8 cellular contexts compared by ENCODE assay signal in genomic region chr18:35343936-35344735, GRCh38. TPM values are rescaled to one million over a fixed set of nuclear protein-coding genes. Genes with fewer than 3 reads are reported as not detected.
A peak's percentile ranks its signal among the peaks of the same experiment; 100 is the strongest.
DNase-seq lines count a peak whose midpoint lies in the region; ATAC-seq and TF ChIP-seq lines count a peak whose summit lies in the region.

ZNF24 (minus strand) TSS chr18:35344420; CDS start chr18:35340650, 3,770 bp downstream.

- H3K36me3 ChIP-seq in ascending aorta (peaks cover 12 to 17% of the 10 kb centered on the region in 2 donors), vagina (peaks cover 0 to 13% of the 10 kb centered on the region in 2 donors)

- H3K4me3 ChIP-seq in ascending aorta = peak within 1 kb of the TSS; percentile 70 to 96
- H3K4me3 ChIP-seq in right cardiac atrium (ENCODE audit: low read length) = peak within 1 kb of the TSS; percentile 92
- H3K4me3 ChIP-seq in vagina = peak within 1 kb of the TSS; percentile 97 to 100

- no peak for TF ChIP-seq CTCF in ascending aorta (IDR thresholded peaks at IDR 0.05)
- no peak for TF ChIP-seq CTCF in vagina (IDR thresholded peaks at IDR 0.05)

- peak within 1 kb of the TSS; percentile 99 for H3K4me3 Mint-ChIP-seq in T-helper 2 cell treated with Interferon-gamma antibody and Interleukin-4, amounts not matched to agents 5 μg/mL and 100 μg/mL, for 36 hours

- TF ChIP-seq POLR2A in vagina (IDR thresholded peaks at IDR 0.05) = peak in 1 of 2 donors; percentile 67

- H3K9me3 ChIP-seq in ascending aorta (no peaks in the 10 kb centered on the region), right cardiac atrium (ENCODE audit: control insufficient read depth, low read length) (no peaks in the 10 kb centered on the region), vagina (no peaks in the 10 kb centered on the region)

- H3K4me1 Mint-ChIP-seq in T-helper 2 cell treated with Interferon-gamma antibody and Interleukin-4, amounts not matched to agents 5 μg/mL and 100 μg/mL, for 36 hours (ENCODE audit: low read depth) = peaks cover 25% of the 10 kb centered on the region

- DNase-seq in NCI-H1930 (lab: John Stamatoyannopoulos, UW) (peak; percentile 95 to 97), ascending aorta (ENCODE audit: low spot score in 2 of 2) (peak; percentile 84 to 98), right cardiac atrium (peak; percentile 97 to 99 (median 99)), putamen (ENCODE audit: low spot score) (peak; percentile 97), vagina (ENCODE audit: extremely low spot score in 2 of 2) (peak in 1 of 2 donors; percentile 95)
- peak; percentile 92 for DNase-seq in T-helper 2 cell treated with Interferon-gamma antibody and Interleukin-4, amounts not matched to agents 5 μg/mL and 100 μg/mL, for 36 hours (ENCODE audit: low spot score)

- intact Hi-C loops in ascending aorta (cut with DNase I) (loop anchor here (1.0 to 5.0 kb wide), 6 partner anchors 33 to 723 kb away; partner anchors contain the start of genes MAPRE2, RPRD1A, ZNF396 and ZSCAN30), right cardiac atrium (cut with DNase I) (loop anchor here in 2 of 4 donors (5.0 to 10.0 kb wide), 3 partner anchors 102 to 339 kb away; partner anchors contain the start of gene ZNF397 (in 1 of the 2)), vagina (cut with DNase I) (loop anchor here (5.0 kb wide), 1 partner anchor 102 kb away; the partner anchor contains the start of gene ZNF397)

- peak within 1 kb of the TSS; percentile 96 for H3K27ac Mint-ChIP-seq in T-helper 2 cell treated with Interferon-gamma antibody and Interleukin-4, amounts not matched to agents 5 μg/mL and 100 μg/mL, for 36 hours

- peak within 1 kb of the TSS; percentile 93 to 100 for H3K27ac ChIP-seq in ascending aorta
- peak within 1 kb of the TSS; percentile 100 for H3K27ac ChIP-seq in right cardiac atrium (ENCODE audit: low read length)
- H3K27ac ChIP-seq in vagina = peak within 1 kb of the TSS; percentile 100

- no peaks in the 10 kb centered on the region for H3K27me3 ChIP-seq in ascending aorta
- no peaks in the 10 kb centered on the region for H3K27me3 ChIP-seq in right cardiac atrium (ENCODE audit: control insufficient read depth, insufficient read depth)
- no peaks in the 10 kb centered on the region for H3K27me3 ChIP-seq in vagina

- H3K4me1 ChIP-seq in ascending aorta (peaks cover 10 to 17% of the 10 kb centered on the region in 2 donors), right cardiac atrium (ENCODE audit: control insufficient read depth, insufficient read depth, low read length) (no peaks in the 10 kb centered on the region), vagina (peaks cover 46% of the 10 kb centered on the region)

- no peaks in the 10 kb centered on the region for H3K9me3 Mint-ChIP-seq in T-helper 2 cell treated with Interferon-gamma antibody and Interleukin-4, amounts not matched to agents 5 μg/mL and 100 μg/mL, for 36 hours

- WGBS in right cardiac atrium = under 1% methylated on average over 64 of the region's 64 CpGs

- peaks cover 26% of the 10 kb centered on the region for H3K36me3 Mint-ChIP-seq in T-helper 2 cell treated with Interferon-gamma antibody and Interleukin-4, amounts not matched to agents 5 μg/mL and 100 μg/mL, for 36 hours (ENCODE audit: low read depth)

- H3K27me3 Mint-ChIP-seq in T-helper 2 cell treated with Interferon-gamma antibody and Interleukin-4, amounts not matched to agents 5 μg/mL and 100 μg/mL, for 36 hours (ENCODE audit: low read depth) = no peaks in the 10 kb centered on the region

- peak; percentile 91 for ATAC-seq in GM18502 (IDR thresholded peaks at IDR 0.05; ENCODE audit: poor library complexity, unreplicated experiment)
- peak; percentile 93 for ATAC-seq in HG02970 (IDR thresholded peaks at IDR 0.05; ENCODE audit: low FRiP score, unreplicated experiment)
- peak; percentile 99 for ATAC-seq in right cardiac atrium

RNA-seq across cellular contexts. Expression of gene ZNF24, which starts in this region (rescaled TPM):
- 11.5 TPM for total RNA-seq in ascending aorta
- total RNA-seq in right cardiac atrium = 10 to 100 TPM; 47.3 to 56.5 (median 51.8) TPM
- polyA plus RNA-seq in right cardiac atrium = 15.4 TPM
- total RNA-seq in vagina = 24.8 TPM
